In the genomic region with DNA sequence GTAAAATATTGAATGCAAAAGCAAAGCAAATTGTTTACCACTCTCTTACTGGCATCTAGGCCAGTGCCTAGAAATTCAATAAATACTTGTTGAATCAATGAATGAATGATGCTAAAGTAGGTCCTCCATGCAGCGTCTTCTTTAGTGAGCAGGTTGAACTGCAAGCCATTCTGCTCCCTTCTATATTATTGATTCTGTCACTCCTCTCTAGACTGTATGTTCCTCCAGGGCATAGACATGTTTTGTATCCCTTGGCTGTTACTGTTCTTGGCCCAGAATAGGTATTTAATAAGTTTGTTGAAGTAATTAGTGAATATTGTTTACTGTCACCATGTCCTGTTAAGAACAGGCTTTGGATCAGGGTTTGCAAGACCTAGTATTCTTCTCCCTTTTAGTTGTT, we compare ENCODE assay signal across 1 cellular context.
TF ChIP-seq lines count a peak whose summit lies in the region.

No MANE protein-coding gene starts in this region.

TF ChIP-seq in IMR-90, 13 proteins besides CTCF, POLR2A, EP300 and RAD21:
- TF ChIP-seq CEBPB (IDR thresholded peaks at IDR 0.05; ENCODE audit: low read depth, low read length) (no peak), CHD1 (IDR thresholded peaks at IDR 0.05; ENCODE audit: low read depth, low read length) (no peak), SMC3 (IDR thresholded peaks at IDR 0.05; ENCODE audit: low read depth, low read length) (no peak)
